In the genomic region with DNA sequence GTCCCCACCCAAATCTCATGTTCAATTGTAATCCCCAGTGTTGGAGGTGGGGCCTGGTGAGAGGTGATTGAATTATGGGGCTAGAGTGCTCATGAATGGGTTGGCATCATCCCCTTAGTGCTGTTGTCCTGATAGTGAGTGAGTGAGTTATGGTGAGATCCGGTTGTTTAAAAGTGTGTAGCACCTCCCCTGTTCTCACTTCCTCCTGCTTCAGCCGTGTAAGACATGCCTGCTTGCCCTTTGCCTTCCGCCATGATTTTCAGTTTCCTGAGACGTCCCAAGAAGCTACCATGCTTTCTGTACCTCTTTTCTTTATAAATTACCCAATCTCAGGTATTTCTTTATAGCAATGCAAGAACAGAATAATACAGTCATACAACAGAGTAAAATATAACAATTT, we compare ENCODE assay signal across 1 cellular context.
TF ChIP-seq lines count a peak whose summit lies in the region.

No MANE protein-coding gene starts in this region.

TF ChIP-seq in GM12878, 131 proteins besides CTCF, POLR2A, EP300 and RAD21 (continued from another document):
- TF ChIP-seq, protein P1, sequence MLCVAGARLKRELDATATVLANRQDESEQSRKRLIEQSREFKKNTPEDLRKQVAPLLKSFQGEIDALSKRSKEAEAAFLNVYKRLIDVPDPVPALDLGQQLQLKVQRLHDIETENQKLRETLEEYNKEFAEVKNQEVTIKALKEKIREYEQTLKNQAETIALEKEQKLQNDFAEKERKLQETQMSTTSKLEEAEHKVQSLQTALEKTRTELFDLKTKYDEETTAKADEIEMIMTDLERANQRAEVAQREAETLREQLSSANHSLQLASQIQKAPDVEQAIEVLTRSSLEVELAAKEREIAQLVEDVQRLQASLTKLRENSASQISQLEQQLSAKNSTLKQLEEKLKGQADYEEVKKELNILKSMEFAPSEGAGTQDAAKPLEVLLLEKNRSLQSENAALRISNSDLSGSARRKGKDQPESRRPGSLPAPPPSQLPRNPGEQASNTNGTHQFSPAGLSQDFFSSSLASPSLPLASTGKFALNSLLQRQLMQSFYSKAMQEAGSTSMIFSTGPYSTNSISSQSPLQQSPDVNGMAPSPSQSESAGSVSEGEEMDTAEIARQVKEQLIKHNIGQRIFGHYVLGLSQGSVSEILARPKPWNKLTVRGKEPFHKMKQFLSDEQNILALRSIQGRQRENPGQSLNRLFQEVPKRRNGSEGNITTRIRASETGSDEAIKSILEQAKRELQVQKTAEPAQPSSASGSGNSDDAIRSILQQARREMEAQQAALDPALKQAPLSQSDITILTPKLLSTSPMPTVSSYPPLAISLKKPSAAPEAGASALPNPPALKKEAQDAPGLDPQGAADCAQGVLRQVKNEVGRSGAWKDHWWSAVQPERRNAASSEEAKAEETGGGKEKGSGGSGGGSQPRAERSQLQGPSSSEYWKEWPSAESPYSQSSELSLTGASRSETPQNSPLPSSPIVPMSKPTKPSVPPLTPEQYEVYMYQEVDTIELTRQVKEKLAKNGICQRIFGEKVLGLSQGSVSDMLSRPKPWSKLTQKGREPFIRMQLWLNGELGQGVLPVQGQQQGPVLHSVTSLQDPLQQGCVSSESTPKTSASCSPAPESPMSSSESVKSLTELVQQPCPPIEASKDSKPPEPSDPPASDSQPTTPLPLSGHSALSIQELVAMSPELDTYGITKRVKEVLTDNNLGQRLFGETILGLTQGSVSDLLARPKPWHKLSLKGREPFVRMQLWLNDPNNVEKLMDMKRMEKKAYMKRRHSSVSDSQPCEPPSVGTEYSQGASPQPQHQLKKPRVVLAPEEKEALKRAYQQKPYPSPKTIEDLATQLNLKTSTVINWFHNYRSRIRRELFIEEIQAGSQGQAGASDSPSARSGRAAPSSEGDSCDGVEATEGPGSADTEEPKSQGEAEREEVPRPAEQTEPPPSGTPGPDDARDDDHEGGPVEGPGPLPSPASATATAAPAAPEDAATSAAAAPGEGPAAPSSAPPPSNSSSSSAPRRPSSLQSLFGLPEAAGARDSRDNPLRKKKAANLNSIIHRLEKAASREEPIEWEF (IDR thresholded peaks at IDR 0.05; ENCODE audit: insufficient replicate concordance, low read depth, low read length) = no peak
- TF ChIP-seq CBX3 (IDR thresholded peaks at IDR 0.05; ENCODE audit: borderline replicate concordance, low read depth) (no peak), SRF (IDR thresholded peaks at IDR 0.05; ENCODE audit: low read depth in 2 of 2, low read length in 2 of 2) (peak in 1 of 2 experiments; percentile 34; a peak in 1 of 4 replicates), WRNIP1 (IDR thresholded peaks at IDR 0.05; ENCODE audit: borderline replicate concordance, low read depth, low read length) (no peak), YY1 (IDR thresholded peaks at IDR 0.05; ENCODE audit: low read depth, low read length) (0 out of 2 replicates have a peak, but pooled peaks have one; percentile 25)
TF ChIP-seq in GM12878: peak in this region for 3.
